ENCODE assay signal across 10 cellular contexts in the genomic region with DNA sequence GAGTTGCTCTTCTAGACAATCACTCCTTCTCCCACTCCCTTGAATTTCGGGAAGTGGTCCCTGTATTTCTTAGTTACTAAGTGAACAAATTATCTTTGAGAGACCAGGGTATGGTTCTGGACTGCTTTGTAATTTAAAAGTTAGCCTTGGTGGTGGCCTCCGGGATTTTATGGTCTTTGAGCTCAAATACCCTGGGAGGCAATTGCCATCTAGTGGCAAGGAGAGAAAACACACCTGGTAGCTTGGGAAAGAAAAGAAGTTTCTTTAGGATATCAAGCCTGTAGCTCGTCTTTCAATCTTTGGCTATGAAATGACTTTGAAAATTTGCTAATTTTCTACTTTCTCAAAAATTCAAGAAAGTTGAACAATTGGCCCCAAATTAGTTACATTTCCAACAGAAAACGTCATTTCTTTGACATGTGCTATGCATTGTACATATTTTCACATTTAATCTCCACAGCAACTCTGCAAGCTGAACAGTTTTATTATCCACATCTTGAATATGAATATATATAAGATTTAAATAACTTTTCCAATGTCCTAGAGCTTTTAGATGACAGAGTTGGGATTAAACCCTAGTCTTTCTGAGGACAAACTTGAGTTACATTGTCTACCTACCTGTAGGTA. TPM values are rescaled to one million over a fixed set of nuclear protein-coding genes. Genes with fewer than 3 reads are reported as not detected.
DNase-seq lines count a peak whose midpoint lies in the region; ATAC-seq, FAIRE-seq and TF ChIP-seq lines count a peak whose summit lies in the region.
"Had no signal": no experiment of that assay in that cellular context is flagged by ENCODE, and none has a peak within 500 bp of the region (broad histone marks: within the 10 kb centered on the region; RNA-seq: fewer than 3 reads in every experiment).

No MANE protein-coding gene starts in this region.

- peak; percentile 6 for DNase-seq in DMS79 treated with DMSO at 0.1 percent for 48 hours (lab: John Stamatoyannopoulos, UW)
- DNase-seq in DMS79 (lab: John Stamatoyannopoulos, UW): no peak
- peak in 1 of 2 experiments; percentile 39 for DNase-seq in HL-60 (ENCODE audit: low read depth in 1 of 2, low spot score in 1 of 2)
- DNase-seq in RPMI7951 (ENCODE audit: low read depth): peak; percentile 59
- DNase-seq in endothelial cell of umbilical vein (ENCODE audit: low read depth, low spot score): peak; percentile 50
- peak in 7 of 9 donors; percentile 4 to 42 (median 23) for DNase-seq in naive thymus-derived CD4-positive, alpha-beta T cell
- DNase-seq in posterior vena cava (ENCODE audit: low spot score): no peak

- dilution Hi-C loops in endothelial cell of umbilical vein (cut with MboI; ENCODE audit: extremely low pct_ligation_motif_present, low sequenced_read_pairs): no loop called here

- TF ChIP-seq CTCF in HL-60 (IDR thresholded peaks at IDR 0.05; ENCODE audit: insufficient read depth, low read length) (peak; percentile 74), endothelial cell of umbilical vein (IDR thresholded peaks at IDR 0.05; ENCODE audit: extremely low read depth in 1 of 2, insufficient read depth in 1 of 2, low read depth in 1 of 2, low read length in 2 of 2) (peak; percentile 64 to 76)

- no peaks in the 10 kb centered on the region for H3K4me1 Mint-ChIP-seq in naive thymus-derived CD4-positive, alpha-beta T cell

- H3K27me3 ChIP-seq in HL-60 (ENCODE audit: insufficient read depth, poor library complexity, severe bottlenecking): no peaks in the 10 kb centered on the region
- no peaks in the 10 kb centered on the region for H3K27me3 ChIP-seq in endothelial cell of umbilical vein (ENCODE audit: control insufficient read depth in 2 of 2, insufficient read depth in 2 of 2, low read length in 2 of 2)
- H3K27me3 ChIP-seq in naive thymus-derived CD4-positive, alpha-beta T cell (ENCODE audit: control insufficient read depth in 2 of 2, insufficient read depth in 2 of 2, low read length in 2 of 2): no peaks in the 10 kb centered on the region
- H3K27me3 ChIP-seq: BLaER1 had no signal

- no peaks in the 10 kb centered on the region for H3K79me2 ChIP-seq in endothelial cell of umbilical vein (ENCODE audit: control insufficient read depth, insufficient read depth, low read length)

- H3K9ac ChIP-seq in endothelial cell of umbilical vein (replicated peaks; ENCODE audit: extremely low read depth, insufficient read depth, low read length): no peak overlapping the region
- H3K9ac ChIP-seq: BLaER1 had no signal

- H3K9me1 ChIP-seq in endothelial cell of umbilical vein (replicated peaks; ENCODE audit: control insufficient read depth, extremely low read depth, insufficient read depth, low read length): no peaks in the 10 kb centered on the region

- peak; percentile 57 for ATAC-seq in GM19043 (IDR thresholded peaks at IDR 0.05; ENCODE audit: low read depth, unreplicated experiment)
- peak; percentile 51 for ATAC-seq in naive thymus-derived CD4-positive, alpha-beta T cell

- FAIRE-seq in endothelial cell of umbilical vein (lab: Jason Lieb, UNC): peak; percentile 77

- no peak overlapping the region for H2AFZ ChIP-seq in endothelial cell of umbilical vein (ENCODE audit: low read depth, low read length)

- peaks cover 0 to 15% (median 6%) of the 10 kb centered on the region in 5 donors for H3K27me3 Mint-ChIP-seq in naive thymus-derived CD4-positive, alpha-beta T cell

- no peaks in the 10 kb centered on the region for H3K4me1 ChIP-seq in endothelial cell of umbilical vein (ENCODE audit: control insufficient read depth, extremely low read depth, insufficient read depth, low read length)
- H3K4me1 ChIP-seq in naive thymus-derived CD4-positive, alpha-beta T cell (ENCODE audit: control insufficient read depth in 2 of 2, insufficient read depth in 2 of 2, low read length in 2 of 2): no peaks in the 10 kb centered on the region
- H3K4me1 ChIP-seq: BLaER1 had no signal

- POLR2A ChIA-PET in endothelial cell of umbilical vein (lab: Charles Lee): no interaction called here
- POLR2A ChIA-PET in naive thymus-derived CD4-positive, alpha-beta T cell (lab: Charles Lee): interaction anchor here (1.1 to 2.0 kb wide), 2 partner anchors 325 to 347 kb away, joined by 3 to 6 read pairs; no protein-coding TSS in a partner anchor

- no peak overlapping the region for H3K27ac ChIP-seq in HL-60 (replicated peaks)
- no peak overlapping the region for H3K27ac ChIP-seq in endothelial cell of umbilical vein (ENCODE audit: insufficient read depth, low read depth, low read length)
- no peak overlapping the region for H3K27ac ChIP-seq in naive thymus-derived CD4-positive, alpha-beta T cell (ENCODE audit: low read depth, low read length)
- H3K27ac ChIP-seq: BLaER1 had no signal

- no peaks in the 10 kb centered on the region for H3K9me3 ChIP-seq in endothelial cell of umbilical vein (replicated peaks; ENCODE audit: control insufficient read depth, insufficient read depth, low read length)
- H3K9me3 ChIP-seq in naive thymus-derived CD4-positive, alpha-beta T cell (ENCODE audit: control insufficient read depth in 2 of 3, low read length in 3 of 3): no peaks in the 10 kb centered on the region
- H3K9me3 ChIP-seq: BLaER1 had no signal

- H3K36me3 ChIP-seq in endothelial cell of umbilical vein (ENCODE audit: control insufficient read depth in 2 of 2, extremely low read depth in 1 of 2, insufficient read depth in 2 of 2, low read length in 2 of 2): no peaks in the 10 kb centered on the region
- no peaks in the 10 kb centered on the region for H3K36me3 ChIP-seq in naive thymus-derived CD4-positive, alpha-beta T cell (ENCODE audit: control insufficient read depth in 2 of 3, insufficient read depth in 3 of 3, low read length in 3 of 3)
- H3K36me3 ChIP-seq: BLaER1 had no signal

- H3K4me3 ChIP-seq in HL-60 (replicated peaks; ENCODE audit: insufficient read depth, low read length) (no peak overlapping the region), endothelial cell of umbilical vein (replicated peaks in 1 of 3; ENCODE audit: insufficient read depth in 1 of 3, low read depth in 1 of 3, low read length in 3 of 3) (no peak overlapping the region)
- H3K4me3 ChIP-seq in naive thymus-derived CD4-positive, alpha-beta T cell (ENCODE audit: low read length): no peak overlapping the region
- H3K4me3 ChIP-seq: BLaER1 had no signal

- no peak overlapping the region for H3K4me2 ChIP-seq in endothelial cell of umbilical vein (ENCODE audit: insufficient read depth, low read length)
- H3K4me2 ChIP-seq: BLaER1 had no signal

- CTCF ChIA-PET in endothelial cell of umbilical vein (lab: Charles Lee): interaction anchor here (0.6 to 6.0 kb wide), 88 partner anchors 9 to 1482 kb away, joined by 3 to 140 read pairs (median 4); a partner anchor contains a TSS
- CTCF ChIA-PET in naive thymus-derived CD4-positive, alpha-beta T cell (lab: Charles Lee): interaction anchor here (0.6 to 3.4 kb wide), 17 partner anchors 9 to 806 kb away, joined by 3 to 36 read pairs (median 5); no protein-coding TSS in a partner anchor

- TF ChIP-seq POLR2A in endothelial cell of umbilical vein (IDR thresholded peaks at IDR 0.05; ENCODE audit: low read depth, low read length): no peak

- H4K20me1 ChIP-seq in endothelial cell of umbilical vein (replicated peaks; ENCODE audit: control insufficient read depth, extremely low read depth, insufficient read depth, low read length): no peaks in the 10 kb centered on the region
- H4K20me1 ChIP-seq: BLaER1 had no signal

- intact Hi-C loops in endothelial cell of umbilical vein (cut with micrococcal nuclease): loop anchor here (1.0 to 5.0 kb wide), 6 partner anchors 73 to 378 kb away; no protein-coding TSS in a partner anchor
- intact Hi-C loops in naive thymus-derived CD4-positive, alpha-beta T cell (cut with micrococcal nuclease): loop anchor here (1.0 to 2.0 kb wide), 7 partner anchors 171 to 806 kb away; no protein-coding TSS in a partner anchor
- intact Hi-C loops in posterior vena cava (cut with DNase I): no loop called here

- no TSS peak for BruUV-seq in endothelial cell of umbilical vein (replicated peaks; lab: Mats Ljungman, UMichigan)

- no peaks in the 10 kb centered on the region for H3K36me3 Mint-ChIP-seq in naive thymus-derived CD4-positive, alpha-beta T cell
- H3K36me3 Mint-ChIP-seq: activated naive CD4-positive, alpha-beta T cell treated with anti-CD3 and anti-CD28 coated beads, Interleukin-2, amount 50 U/mL, for 72 hours had no signal

- no peak overlapping the region for H3K27ac Mint-ChIP-seq in naive thymus-derived CD4-positive, alpha-beta T cell
- H3K27ac Mint-ChIP-seq: activated naive CD4-positive, alpha-beta T cell treated with anti-CD3 and anti-CD28 coated beads, Interleukin-2, amount 50 U/mL, for 72 hours had no signal

- H3K4me3 Mint-ChIP-seq in naive thymus-derived CD4-positive, alpha-beta T cell: no peak overlapping the region

- no peaks in the 10 kb centered on the region for H3K9me3 Mint-ChIP-seq in naive thymus-derived CD4-positive, alpha-beta T cell
- H3K9me3 Mint-ChIP-seq: activated naive CD4-positive, alpha-beta T cell treated with anti-CD3 and anti-CD28 coated beads, Interleukin-2, amount 50 U/mL, for 72 hours had no signal

RNA-seq across cellular contexts. Expression of a gene that starts 39.1 kb away (rescaled TPM):
- total RNA-seq in RPMI7951 (2014; rRNA removed; shearing (Covaris generic)): not detected in 2 replicates
- total RNA-seq in endothelial cell of umbilical vein (not detected in 2 replicates), posterior vena cava (under 1 TPM; 0.14 to 0.32 TPM)
- polyA plus RNA-seq in endothelial cell of umbilical vein: not detected in 2 replicates
- polyA plus RNA-seq in endothelial cell of umbilical vein (2011; cell fraction: cytosol; rRNA removed): not detected in 2 replicates
- polyA plus RNA-seq in endothelial cell of umbilical vein (2011; cell fraction: nucleus; rRNA removed): not detected in 2 replicates
- not detected in 2 replicates for polyA plus RNA-seq in endothelial cell of umbilical vein (2012)
- not detected in 2 replicates for polyA minus RNA-seq in endothelial cell of umbilical vein
- not detected for polyA minus RNA-seq in endothelial cell of umbilical vein (2011; cell fraction: cytosol; rRNA and poly(A)+ RNA removed)
- not detected in 2 replicates for polyA minus RNA-seq in endothelial cell of umbilical vein (2011; cell fraction: nucleus; rRNA and poly(A)+ RNA removed)
- not detected for total RNA-seq in naive thymus-derived CD4-positive, alpha-beta T cell
- not detected for polyA plus RNA-seq in naive thymus-derived CD4-positive, alpha-beta T cell
- total RNA-seq: activated naive CD4-positive, alpha-beta T cell treated with anti-CD3 and anti-CD28 coated beads, Interleukin-2, amount 50 U/mL, for 72 hours had no signal

RNA-seq across cellular contexts. Expression of a gene that starts 41.3 kb away (rescaled TPM):
- not detected in 2 replicates for total RNA-seq in RPMI7951 (2014; rRNA removed; shearing (Covaris generic))
- total RNA-seq in endothelial cell of umbilical vein (not detected in 2 replicates), posterior vena cava (not detected)
- not detected in 2 replicates for polyA plus RNA-seq in endothelial cell of umbilical vein
- not detected in 2 replicates for polyA plus RNA-seq in endothelial cell of umbilical vein (2011; cell fraction: cytosol; rRNA removed)
- not detected in 2 replicates for polyA plus RNA-seq in endothelial cell of umbilical vein (2011; cell fraction: nucleus; rRNA removed)
- not detected in 2 replicates for polyA plus RNA-seq in endothelial cell of umbilical vein (2012)
- not detected in 2 replicates for polyA minus RNA-seq in endothelial cell of umbilical vein
- polyA minus RNA-seq in endothelial cell of umbilical vein (2011; cell fraction: cytosol; rRNA and poly(A)+ RNA removed): not detected
- not detected in 2 replicates for polyA minus RNA-seq in endothelial cell of umbilical vein (2011; cell fraction: nucleus; rRNA and poly(A)+ RNA removed)
- not detected for total RNA-seq in naive thymus-derived CD4-positive, alpha-beta T cell
- polyA plus RNA-seq in naive thymus-derived CD4-positive, alpha-beta T cell: not detected
- total RNA-seq: activated naive CD4-positive, alpha-beta T cell treated with anti-CD3 and anti-CD28 coated beads, Interleukin-2, amount 50 U/mL, for 72 hours had no signal

RNA-seq across cellular contexts. Expression of a gene that starts 58.3 kb away (rescaled TPM):
- total RNA-seq in RPMI7951 (2014; rRNA removed; shearing (Covaris generic)): 3.3 and 4.4 TPM in 2 replicates
- total RNA-seq in endothelial cell of umbilical vein (not detected in 2 replicates), posterior vena cava (1 to 10 TPM in 1 of 2 donors, under 1 TPM in 1; 0.67 to 1.2 TPM)
- polyA plus RNA-seq in endothelial cell of umbilical vein: not detected in 2 replicates
- not detected in 2 replicates for polyA plus RNA-seq in endothelial cell of umbilical vein (2011; cell fraction: cytosol; rRNA removed)
- polyA plus RNA-seq in endothelial cell of umbilical vein (2011; cell fraction: nucleus; rRNA removed): not detected in 2 replicates
- not detected in 2 replicates for polyA plus RNA-seq in endothelial cell of umbilical vein (2012)
- not detected in 2 replicates for polyA minus RNA-seq in endothelial cell of umbilical vein
- polyA minus RNA-seq in endothelial cell of umbilical vein (2011; cell fraction: cytosol; rRNA and poly(A)+ RNA removed): not detected
- polyA minus RNA-seq in endothelial cell of umbilical vein (2011; cell fraction: nucleus; rRNA and poly(A)+ RNA removed): not detected in 2 replicates
- not detected for total RNA-seq in naive thymus-derived CD4-positive, alpha-beta T cell
- not detected for polyA plus RNA-seq in naive thymus-derived CD4-positive, alpha-beta T cell
- total RNA-seq: activated naive CD4-positive, alpha-beta T cell treated with anti-CD3 and anti-CD28 coated beads, Interleukin-2, amount 50 U/mL, for 72 hours had no signal

Comparison
In these comparisons a context has a peak if more than half of its experiments do, and no peak if none do; other contexts are left out.
1. DNase-seq: peak in DMS79 treated with DMSO at 0.1 percent for 48 hours (single experiment), RPMI7951 (single experiment), endothelial cell of umbilical vein (single experiment) and naive thymus-derived CD4-positive, alpha-beta T cell (7 of 9); none in DMS79 (single experiment) and posterior vena cava (single experiment).
2. intact Hi-C loops: an anchor here in endothelial cell of umbilical vein (1.0 to 5.0 kb wide) and naive thymus-derived CD4-positive, alpha-beta T cell (1.0 to 2.0 kb wide); none called in posterior vena cava.